In genomic region chr2:62939735-62940491, GRCh38 we compare ENCODE assay signal across 14 cellular contexts.
A peak's percentile ranks its signal among the peaks of the same experiment; 100 is the strongest.
DNase-seq lines count a peak whose midpoint lies in the region; ATAC-seq and TF ChIP-seq lines count a peak whose summit lies in the region.
"Had no signal": no experiment of that assay in that cellular context is flagged by ENCODE, and none has a peak within 500 bp of the region (broad histone marks: within the 10 kb centered on the region; RNA-seq: fewer than 3 reads in every experiment).

No MANE protein-coding gene starts in this region.

- H3K4me2 ChIP-seq in fibroblast of lung (ENCODE audit: extremely low read depth, insufficient read depth, low read length), result peak overlapping the region; percentile 54

- peaks cover 3% of the 10 kb centered on the region for H3K4me1 ChIP-seq in fibroblast of lung (ENCODE audit: control insufficient read depth, extremely low read depth, insufficient read depth, low read length)
- H3K4me1 ChIP-seq: gastrocnemius medialis had no signal

- H4K20me1 ChIP-seq in fibroblast of lung (ENCODE audit: control insufficient read depth, extremely low read depth, insufficient read depth, low read length), result no peaks in the 10 kb centered on the region

- no peaks in the 10 kb centered on the region for H3K4me1 Mint-ChIP-seq in stimulated activated effector memory CD8-positive, alpha-beta T cell treated with anti-CD3 and anti-CD28 coated beads, Interleukin-12 subunit alpha, Interleukin-12 subunit beta, amount 100 ng/mL, for 72 hours

- no peak for TF ChIP-seq CTCF in fibroblast of lung (conservative IDR thresholded peaks at IDR 0.05 in 1 of 2, IDR thresholded peaks at IDR 0.05 in 1 of 2; ENCODE audit: low read depth in 1 of 2, low read length in 2 of 2)

- H3K9ac ChIP-seq in fibroblast of lung (ENCODE audit: insufficient read depth, low read length), result no peak overlapping the region

- ATAC-seq in SK-N-SH treated with all-trans-retinoic acid at 6 μM for 48 hours, result peak; percentile 32; the same call in 2 of the 3 replicates
- ATAC-seq in stimulated activated effector memory CD8-positive, alpha-beta T cell treated with anti-CD3 and anti-CD28 coated beads, Interleukin-12 subunit alpha, Interleukin-12 subunit beta, amount 100 ng/mL, for 72 hours, result no peak
- ATAC-seq: gastrocnemius medialis; naive thymus-derived CD4-positive, alpha-beta T cell had no signal

- no peaks in the 10 kb centered on the region for H3K36me3 ChIP-seq in fibroblast of lung (ENCODE audit: control insufficient read depth, insufficient read depth, low read length)

- no peak overlapping the region for H3K4me3 ChIP-seq in fibroblast of lung (replicated peaks in 1 of 4; ENCODE audit: control extremely low read depth in 1 of 4, insufficient read depth in 1 of 4, low read depth in 3 of 4, low read length in 4 of 4)
- H3K4me3 ChIP-seq: gastrocnemius medialis had no signal

- no peak overlapping the region for H2AFZ ChIP-seq in fibroblast of lung (ENCODE audit: low read length)

- H3K9me3 ChIP-seq in fibroblast of lung (ENCODE audit: control insufficient read depth, insufficient read depth, low read depth, low read length), result no peaks in the 10 kb centered on the region
- H3K9me3 ChIP-seq: gastrocnemius medialis had no signal

- H3K36me3 Mint-ChIP-seq in stimulated activated effector memory CD8-positive, alpha-beta T cell treated with anti-CD3 and anti-CD28 coated beads, Interleukin-12 subunit alpha, Interleukin-12 subunit beta, amount 100 ng/mL, for 72 hours, result no peaks in the 10 kb centered on the region

- no peaks in the 10 kb centered on the region for H3K27me3 ChIP-seq in fibroblast of lung (ENCODE audit: control insufficient read depth, insufficient read depth, low read length)
- H3K27me3 ChIP-seq: gastrocnemius medialis had no signal

- H3K9me3 Mint-ChIP-seq in stimulated activated effector memory CD8-positive, alpha-beta T cell treated with anti-CD3 and anti-CD28 coated beads, Interleukin-12 subunit alpha, Interleukin-12 subunit beta, amount 100 ng/mL, for 72 hours, result no peaks in the 10 kb centered on the region
- H3K9me3 Mint-ChIP-seq: naive thymus-derived CD4-positive, alpha-beta T cell had no signal

- DNase-seq in GM04504 (ENCODE audit: low read depth) (peak; percentile 62), fibroblast of lung (ENCODE audit: low read depth in 2 of 2) (peak; percentile 71 to 96), COLO668 (lab: John Stamatoyannopoulos, UW; ENCODE audit: unreplicated experiment) (no peak), cerebellar nuclear complex (lab: John Stamatoyannopoulos, UW) (no peak), NCI-H1694 treated with DMSO at 0.1 percent for 48 hours (lab: John Stamatoyannopoulos, UW) (no peak)
- no peak for DNase-seq in stimulated activated effector memory CD8-positive, alpha-beta T cell treated with anti-CD3 and anti-CD28 coated beads, Interleukin-12 subunit alpha, Interleukin-12 subunit beta, amount 100 ng/mL, for 72 hours (ENCODE audit: low spot score in 2 of 2)
- DNase-seq: activated CD4-positive, alpha-beta T cell treated with anti-CD3 and anti-CD28 coated beads, Interleukin-2, amount 50 U/mL, for 48 hours; activated effector memory CD4-positive, alpha-beta T cell treated with anti-CD3 and anti-CD28 coated beads, Interleukin-2, amount 50 U/mL, for 16 hours; gastrocnemius medialis; naive thymus-derived CD4-positive, alpha-beta T cell; NCI-H524; substantia nigra; T1000 had no signal

- H3K27ac Mint-ChIP-seq in stimulated activated effector memory CD8-positive, alpha-beta T cell treated with anti-CD3 and anti-CD28 coated beads, Interleukin-12 subunit alpha, Interleukin-12 subunit beta, amount 100 ng/mL, for 72 hours, result peak overlapping the region; percentile 0
- H3K27ac Mint-ChIP-seq: naive thymus-derived CD4-positive, alpha-beta T cell had no signal

- H3K27ac ChIP-seq in fibroblast of lung (ENCODE audit: insufficient read depth, low read length), result peak overlapping the region; percentile 10
- H3K27ac ChIP-seq: gastrocnemius medialis had no signal

- H3K4me3 Mint-ChIP-seq in stimulated activated effector memory CD8-positive, alpha-beta T cell treated with anti-CD3 and anti-CD28 coated beads, Interleukin-12 subunit alpha, Interleukin-12 subunit beta, amount 100 ng/mL, for 72 hours, result no peak overlapping the region
- H3K4me3 Mint-ChIP-seq: naive thymus-derived CD4-positive, alpha-beta T cell had no signal

- H3K79me2 ChIP-seq in fibroblast of lung (ENCODE audit: control insufficient read depth, insufficient read depth, low read length), result no peaks in the 10 kb centered on the region

TF ChIP-seq in SK-N-SH treated with all-trans-retinoic acid at 6 μM for 48 hours, 23 proteins besides CTCF, POLR2A, EP300 and RAD21:
- TF ChIP-seq BACH2 (CRISPR knock-in tag; IDR thresholded peaks at IDR 0.05; ENCODE audit: borderline replicate concordance), result no peak
- no peak for TF ChIP-seq RARB (CRISPR knock-in tag; IDR thresholded peaks at IDR 0.05)
- TF ChIP-seq ESRRG (CRISPR knock-in tag; IDR thresholded peaks at IDR 0.05), result no peak
- no peak for TF ChIP-seq ISL1 (CRISPR knock-in tag; IDR thresholded peaks at IDR 0.05)
- no peak for TF ChIP-seq ZFP30 (CRISPR knock-in tag; IDR thresholded peaks at IDR 0.05)
- no peak for TF ChIP-seq POU6F1 (CRISPR knock-in tag; IDR thresholded peaks at IDR 0.05; ENCODE audit: borderline replicate concordance, low read depth)
- TF ChIP-seq TCF4 (CRISPR knock-in tag; IDR thresholded peaks at IDR 0.05; ENCODE audit: borderline replicate concordance), result no peak
- TF ChIP-seq ZNF70 (CRISPR knock-in tag; IDR thresholded peaks at IDR 0.05), result no peak
- TF ChIP-seq ARNTL (CRISPR knock-in tag; IDR thresholded peaks at IDR 0.05; ENCODE audit: borderline replicate concordance, low read depth), result no peak
- TF ChIP-seq PATZ1 (CRISPR knock-in tag; IDR thresholded peaks at IDR 0.05; ENCODE audit: borderline replicate concordance), result no peak
- no peak for TF ChIP-seq ZNF565 (CRISPR knock-in tag; conservative IDR thresholded peaks at IDR 0.05; ENCODE audit: low read depth)
- TF ChIP-seq CREB5 (CRISPR knock-in tag; IDR thresholded peaks at IDR 0.05; ENCODE audit: low read depth), result no peak

Comparison
In these comparisons a context has a peak if more than half of its experiments do, and no peak if none do; other contexts are left out.
1. DNase-seq: peak in GM04504 (single experiment) and fibroblast of lung (2 of 2); none in stimulated activated effector memory CD8-positive, alpha-beta T cell treated with anti-CD3 and anti-CD28 coated beads, Interleukin-12 subunit alpha, Interleukin-12 subunit beta, amount 100 ng/mL, for 72 hours (0 of 2), COLO668 (single experiment), cerebellar nuclear complex (0 of 2) and NCI-H1694 treated with DMSO at 0.1 percent for 48 hours (single experiment).